Comparison of ENCODE assay signal across 1 cellular context in genomic region chr9:102223320-102224136, GRCh38.
TF ChIP-seq lines count a peak whose summit lies in the region.

No MANE protein-coding gene starts in this region.

TF ChIP-seq in H1, 55 proteins besides CTCF, POLR2A, EP300 and RAD21:
- TF ChIP-seq TAF1 (IDR thresholded peaks at IDR 0.05; ENCODE audit: low read depth, low read length) (peak; percentile 51; the same call in 1 of the 2 replicates), YY1 (IDR thresholded peaks at IDR 0.05; ENCODE audit: low read depth, low read length) (peak; percentile 71; the same call in 1 of the 2 replicates), PHF8 (conservative IDR thresholded peaks at IDR 0.05; ENCODE audit: low read depth, low read length) (0 out of 2 replicates have a peak, but pooled peaks have one; percentile 26), POLR2AphosphoS5 (IDR thresholded peaks at IDR 0.05; ENCODE audit: low read depth, low read length) (peak; percentile 57; the same call in 1 of the 2 replicates)
